In the genomic region with DNA sequence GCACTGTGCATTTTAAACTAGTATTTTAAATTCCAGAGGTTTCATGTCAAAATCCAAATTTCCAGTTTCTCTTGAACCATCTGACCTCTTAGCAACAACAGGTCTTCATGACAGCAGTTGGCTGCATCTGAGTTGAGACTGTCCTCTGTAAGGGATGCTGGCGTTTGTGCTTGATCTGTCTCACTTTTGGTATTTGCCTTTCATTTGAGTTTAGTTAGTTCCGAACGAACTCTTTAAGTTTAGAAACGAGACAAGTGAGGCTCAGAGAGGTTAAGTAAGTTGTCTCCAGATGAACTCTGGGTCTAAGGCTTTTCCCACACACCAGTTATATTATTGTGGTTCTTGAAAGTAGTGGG, we compare ENCODE assay signal across 1 cellular context.
TF ChIP-seq lines count a peak whose summit lies in the region.

No MANE protein-coding gene starts in this region.

TF ChIP-seq in SK-N-SH, 30 proteins besides CTCF, POLR2A, EP300 and RAD21 (continued from another document):
- TF ChIP-seq REST (IDR thresholded peaks at IDR 0.05; ENCODE audit: low read depth, low read length) (no peak), MAX (IDR thresholded peaks at IDR 0.05; ENCODE audit: low read depth) (no peak), SMC3 (IDR thresholded peaks at IDR 0.05; ENCODE audit: low read depth, low read length) (no peak), YY1 (IDR thresholded peaks at IDR 0.05; ENCODE audit: low read depth) (no peak), SIN3A (IDR thresholded peaks at IDR 0.05; ENCODE audit: borderline replicate concordance, low read depth, low read length) (no peak), JUND (IDR thresholded peaks at IDR 0.05) (no peak), ELF1 (IDR thresholded peaks at IDR 0.05) (no peak)
- TF ChIP-seq, protein P1, sequence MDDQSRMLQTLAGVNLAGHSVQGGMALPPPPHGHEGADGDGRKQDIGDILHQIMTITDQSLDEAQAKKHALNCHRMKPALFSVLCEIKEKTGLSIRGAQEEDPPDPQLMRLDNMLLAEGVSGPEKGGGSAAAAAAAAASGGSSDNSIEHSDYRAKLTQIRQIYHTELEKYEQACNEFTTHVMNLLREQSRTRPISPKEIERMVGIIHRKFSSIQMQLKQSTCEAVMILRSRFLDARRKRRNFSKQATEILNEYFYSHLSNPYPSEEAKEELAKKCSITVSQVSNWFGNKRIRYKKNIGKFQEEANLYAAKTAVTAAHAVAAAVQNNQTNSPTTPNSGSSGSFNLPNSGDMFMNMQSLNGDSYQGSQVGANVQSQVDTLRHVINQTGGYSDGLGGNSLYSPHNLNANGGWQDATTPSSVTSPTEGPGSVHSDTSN (IDR thresholded peaks at IDR 0.05) = no peak
